31 cellular contexts compared by ENCODE assay signal in the genomic region with DNA sequence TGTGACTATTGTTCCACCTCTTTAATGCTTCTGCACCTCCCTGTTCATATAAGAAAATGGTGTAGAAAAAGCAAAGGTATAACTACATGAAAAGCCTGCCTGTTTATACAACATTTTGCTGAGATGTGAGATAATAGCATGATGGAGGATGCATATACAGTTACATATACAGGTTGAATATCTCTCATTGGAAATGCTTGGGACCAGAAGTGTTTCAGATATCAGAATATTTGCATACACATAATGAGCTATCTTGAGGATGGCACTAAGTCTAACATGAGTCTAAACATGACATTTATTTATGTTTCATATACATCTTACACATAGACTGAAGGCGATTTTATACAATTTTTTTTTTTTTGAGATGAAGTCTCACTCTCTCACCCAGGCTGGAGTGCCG. TPM values are rescaled to one million over a fixed set of nuclear protein-coding genes. Genes with fewer than 3 reads are reported as not detected.
DNase-seq lines count a peak whose midpoint lies in the region; ATAC-seq and TF ChIP-seq lines count a peak whose summit lies in the region.
"Had no signal": no experiment of that assay in that cellular context is flagged by ENCODE, and none has a peak within 500 bp of the region (broad histone marks: within the 10 kb centered on the region; RNA-seq: fewer than 3 reads in every experiment).

No MANE protein-coding gene starts in this region.

- TF ChIP-seq EP300 in esophagus muscularis mucosa (IDR thresholded peaks at IDR 0.05) = no peak

- H3K4me3 ChIP-seq in HEK293 (ENCODE audit: low read depth, low read length) = no peak overlapping the region
- H3K4me3 ChIP-seq in gastrocnemius medialis = no peak overlapping the region
- H3K4me3 ChIP-seq in esophagus muscularis mucosa = no peak overlapping the region
- H3K4me3 ChIP-seq: A549; BLaER1; BLaER1 treated with 17β-estradiol and CSF1 and Interleukin-3, amounts not matched to agents 10 nM and 100 nM had no signal

- in situ Hi-C loops in gastrocnemius medialis (cut with MboI; ENCODE audit: low sequenced_read_pairs in 4 of 4) = no loop called here

- H3K27me3 ChIP-seq in gastrocnemius medialis = no peaks in the 10 kb centered on the region
- no peaks in the 10 kb centered on the region for H3K27me3 ChIP-seq in esophagus muscularis mucosa
- H3K27me3 ChIP-seq: BE2C; BLaER1; BLaER1 treated with 17β-estradiol and CSF1 and Interleukin-3, amounts not matched to agents 10 nM and 100 nM had no signal

- no peaks in the 10 kb centered on the region for H3K9me3 ChIP-seq in HEK293 (ENCODE audit: control insufficient read depth, insufficient read depth, low read depth, low read length)
- H3K9me3 ChIP-seq in gastrocnemius medialis = no peaks in the 10 kb centered on the region
- no peaks in the 10 kb centered on the region for H3K9me3 ChIP-seq in esophagus muscularis mucosa
- H3K9me3 ChIP-seq: A549; BE2C; BLaER1; BLaER1 treated with 17β-estradiol and CSF1 and Interleukin-3, amounts not matched to agents 10 nM and 100 nM; Caco-2 had no signal

- TF ChIP-seq CTCF in HEK293 (tag by site-specific recombination; IDR thresholded peaks at IDR 0.05) (no peak), gastrocnemius medialis (IDR thresholded peaks at IDR 0.05 in 4 of 5, conservative IDR thresholded peaks at IDR 0.05 in 1 of 5) (no peak), esophagus muscularis mucosa (IDR thresholded peaks at IDR 0.05) (no peak)

- no peaks in the 10 kb centered on the region for H3K36me3 ChIP-seq in HEK293 (ENCODE audit: control insufficient read depth in 2 of 2, insufficient read depth in 1 of 2, low read length in 2 of 2)
- no peaks in the 10 kb centered on the region for H3K36me3 ChIP-seq in gastrocnemius medialis
- H3K36me3 ChIP-seq in esophagus muscularis mucosa = no peaks in the 10 kb centered on the region
- H3K36me3 ChIP-seq: BE2C; BLaER1; BLaER1 treated with 17β-estradiol and CSF1 and Interleukin-3, amounts not matched to agents 10 nM and 100 nM had no signal

- CTCF ChIA-PET in HEK293 (lab: Yijun Ruan, JAX) = interaction anchor here (1.7 kb wide), 1 partner anchor 51 kb away, joined by 5 read pairs; no protein-coding TSS in a partner anchor

- 84% methylated on average over 2 of the region's 2 CpGs for WGBS in esophagus muscularis mucosa

- no peaks in the 10 kb centered on the region; the same call in 1 of the 2 replicates for H3K4me1 ChIP-seq in HEK293 (ENCODE audit: control insufficient read depth, insufficient read depth, low read length)
- H3K4me1 ChIP-seq in gastrocnemius medialis = peaks cover 0 to 7% of the 10 kb centered on the region in 2 donors
- H3K4me1 ChIP-seq in esophagus muscularis mucosa = peaks cover 1 to 14% (median 6%) of the 10 kb centered on the region in 4 donors
- H3K4me1 ChIP-seq: BE2C had no signal

- no peak for TF ChIP-seq POLR2A in gastrocnemius medialis (IDR thresholded peaks at IDR 0.05)
- TF ChIP-seq POLR2A in esophagus muscularis mucosa (IDR thresholded peaks at IDR 0.05; ENCODE audit: low read depth) = no peak

- DNase-seq in NCI-H526 (lab: John Stamatoyannopoulos, UW) (peak; percentile 15 to 50), NCI-H526 treated with DMSO at 0.1 percent for 48 hours (lab: John Stamatoyannopoulos, UW) (peak; percentile 40), cardiac septum (ENCODE audit: low spot score) (no peak), gastrocnemius medialis (no peak), esophagus muscularis mucosa (ENCODE audit: extremely low spot score) (no peak)
- DNase-seq: 8988T; ACHN; AML-193; BE2C; C1 segment of cervical spinal cord; Caco-2; Calu3; CD4-positive, alpha-beta memory T cell; CD4-positive, alpha-beta T cell; CD4-positive, CD25-positive, alpha-beta regulatory T cell; CD8-positive, alpha-beta memory T cell; CD8-positive, alpha-beta T cell; COR-L47; DMS 273 treated with DMSO at 0.1 percent for 48 hours; DMS153; DMS53; DMS79; DMS79 treated with DMSO at 0.1 percent for 48 hours; DND-41; EL had no signal

- intact Hi-C loops in cardiac septum (cut with DNase I) = no loop called here
- intact Hi-C loops in gastrocnemius medialis (cut with DNase I; ENCODE audit: low total_unique reads) = no loop called here
- intact Hi-C loops in esophagus muscularis mucosa (cut with DNase I) = no loop called here

- ATAC-seq in gastrocnemius medialis = no peak
- ATAC-seq: A549; CD8-positive, alpha-beta T cell had no signal

- POLR2A ChIA-PET in HEK293 (lab: Yijun Ruan, JAX) = no interaction called here

- H3K27ac ChIP-seq in HEK293 (ENCODE audit: extremely low read depth, low read depth, low read length) (no peak overlapping the region), gastrocnemius medialis (no peak overlapping the region), esophagus muscularis mucosa (replicated peaks in 1 of 4) (no peak overlapping the region)
- H3K27ac ChIP-seq: 22Rv1; A549; BLaER1; BLaER1 treated with 17β-estradiol and CSF1 and Interleukin-3, amounts not matched to agents 10 nM and 100 nM; C4-2B had no signal

TF ChIP-seq in HEK293, 187 proteins besides CTCF, POLR2A, EP300 and RAD21:
- TF ChIP-seq ZFP37 (tag by site-specific recombination; IDR thresholded peaks at IDR 0.05) = peak; percentile 99
- TF ChIP-seq, protein P1, sequence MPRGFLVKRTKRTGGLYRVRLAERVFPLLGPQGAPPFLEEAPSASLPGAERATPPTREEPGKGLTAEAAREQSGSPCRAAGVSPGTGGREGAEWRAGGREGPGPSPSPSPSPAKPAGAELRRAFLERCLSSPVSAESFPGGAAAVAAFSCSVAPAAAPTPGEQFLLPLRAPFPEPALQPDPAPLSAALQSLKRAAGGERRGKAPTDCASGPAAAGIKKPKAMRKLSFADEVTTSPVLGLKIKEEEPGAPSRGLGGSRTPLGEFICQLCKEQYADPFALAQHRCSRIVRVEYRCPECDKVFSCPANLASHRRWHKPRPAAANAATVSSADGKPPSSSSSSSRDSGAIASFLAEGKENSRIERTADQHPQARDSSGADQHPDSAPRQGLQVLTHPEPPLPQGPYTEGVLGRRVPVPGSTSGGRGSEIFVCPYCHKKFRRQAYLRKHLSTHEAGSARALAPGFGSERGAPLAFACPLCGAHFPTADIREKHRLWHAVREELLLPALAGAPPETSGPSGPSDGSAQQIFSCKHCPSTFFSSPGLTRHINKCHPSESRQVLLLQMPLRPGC (tag by site-specific recombination; IDR thresholded peaks at IDR 0.05) = no peak

RNA-seq across cellular contexts. Expression of a gene that starts 5.7 kb away (rescaled TPM):
- 94.1 TPM for total RNA-seq in cardiac septum
- 10 to 100 TPM; 15.8 to 48.1 (median 20.4) TPM for total RNA-seq in gastrocnemius medialis
- total RNA-seq in esophagus muscularis mucosa = 100 to 1,000 TPM in 3 of 4 donors, 10 to 100 TPM in 1; 84.1 to 125 (median 118) TPM

Comparison
In these comparisons a context has a peak if more than half of its experiments do, and no peak if none do; other contexts are left out.
1. DNase-seq: peak in NCI-H526 (2 of 2) and NCI-H526 treated with DMSO at 0.1 percent for 48 hours (single experiment); none in cardiac septum (single experiment), gastrocnemius medialis (0 of 2) and esophagus muscularis mucosa (single experiment).